8 cellular contexts compared by ENCODE assay signal in the genomic region with DNA sequence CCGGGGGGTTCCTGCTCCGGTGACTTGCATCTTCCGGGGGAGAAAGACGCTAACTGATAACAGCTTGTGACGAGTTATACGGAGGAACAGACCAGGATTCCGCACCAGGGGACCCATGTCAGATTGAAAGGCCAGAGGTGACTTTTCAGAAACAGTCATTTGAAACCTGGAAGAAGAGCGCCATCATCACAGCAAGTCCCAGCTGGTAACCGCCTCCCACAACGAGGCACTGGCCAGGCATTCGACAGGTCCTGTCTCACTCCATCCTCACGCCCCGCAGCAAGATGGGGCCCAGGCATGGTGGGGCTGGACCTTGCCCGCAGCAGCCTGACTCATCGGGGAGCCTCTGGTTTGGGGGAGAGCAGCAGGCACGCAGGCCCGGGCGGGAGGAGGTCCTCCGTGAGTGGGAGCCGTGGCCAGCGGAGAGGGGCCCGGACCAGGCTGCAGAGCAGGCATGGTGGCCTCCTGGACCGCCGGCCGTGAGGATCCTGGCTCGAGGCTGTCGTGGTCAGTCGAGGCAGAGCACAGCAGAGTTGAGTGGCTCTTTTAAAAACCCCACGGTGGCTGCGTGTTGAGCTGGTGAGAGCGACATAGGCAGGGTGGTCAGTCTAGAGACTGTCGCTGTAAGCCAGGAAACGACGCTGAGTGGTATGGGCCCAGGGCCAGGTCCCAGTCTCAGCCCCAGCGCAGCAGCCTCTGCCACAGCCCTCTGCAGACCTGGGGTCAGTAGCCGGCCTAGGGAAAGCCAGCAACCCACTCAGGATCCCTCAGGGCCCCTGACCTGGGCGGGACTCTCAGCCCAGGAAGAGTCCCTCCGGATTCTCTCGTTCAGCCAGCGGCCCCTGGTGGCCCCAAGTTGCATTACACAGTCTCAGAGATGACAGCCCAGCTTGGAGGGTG.
DNase-seq lines count a peak whose midpoint lies in the region; ATAC-seq and TF ChIP-seq lines count a peak whose summit lies in the region.

No MANE protein-coding gene starts in this region.

- DNase-seq in CD8-positive, alpha-beta T cell: peak in 6 of 7 experiments; percentile 26 to 89 (median 56)
- DNase-seq in NCI-H510A (lab: John Stamatoyannopoulos, UW): peak; percentile 29
- DNase-seq in activated CD8-positive, alpha-beta memory T cell treated with anti-CD3 and anti-CD28 coated beads for 48 hours (ENCODE audit: low read depth in 2 of 3, low spot score in 2 of 3): peak; percentile 40 to 78 (median 57)
- peak; percentile 95 for DNase-seq in esophagus muscularis mucosa (ENCODE audit: extremely low spot score)
- DNase-seq in stimulated activated naive CD8-positive, alpha-beta T cell treated with anti-CD3 and anti-CD28 coated beads, Interleukin-15, Interleukin-2, amounts not matched to agents 100 U/mL and 50 U/mL, for 24 hours: peak; percentile 82

- H3K9me3 ChIP-seq in CD8-positive, alpha-beta T cell (ENCODE audit: low read length): peaks cover 7% of the 10 kb centered on the region
- H3K9me3 ChIP-seq in esophagus muscularis mucosa: no peaks in the 10 kb centered on the region

- peaks cover 5% of the 10 kb centered on the region for H3K36me3 ChIP-seq in CD8-positive, alpha-beta T cell (ENCODE audit: insufficient read depth, low read length)
- peaks cover 4 to 67% (median 33%) of the 10 kb centered on the region in 4 donors for H3K36me3 ChIP-seq in esophagus muscularis mucosa

- intact Hi-C loops in CD8-positive, alpha-beta T cell (cut with DNase I, micrococcal nuclease): loop anchor here (2.0 to 5.0 kb wide), 2 partner anchors 232 to 233 kb away; no protein-coding TSS in a partner anchor
- intact Hi-C loops in esophagus muscularis mucosa (cut with DNase I): loop anchor here (2.0 kb wide), 1 partner anchor 233 kb away; no protein-coding TSS in a partner anchor

- CTCF ChIA-PET in CD8-positive, alpha-beta T cell (lab: Charles Lee): interaction anchor here (1.0 to 1.5 kb wide), 2 partner anchors 233 to 234 kb away, joined by 3 to 4 read pairs; no protein-coding TSS in a partner anchor

- WGBS in esophagus muscularis mucosa: 67% methylated on average over 11 of the region's 40 CpGs

- H3K36me3 Mint-ChIP-seq in CD8-positive, alpha-beta T cell: peaks cover 21% of the 10 kb centered on the region
- peaks cover 8% of the 10 kb centered on the region for H3K36me3 Mint-ChIP-seq in nephron (ENCODE audit: low read depth)

- H3K4me3 Mint-ChIP-seq in CD8-positive, alpha-beta T cell: peak overlapping the region; percentile 29
- no peak overlapping the region for H3K4me3 Mint-ChIP-seq in nephron

- peak overlapping the region; percentile 88 for H3K27ac Mint-ChIP-seq in CD8-positive, alpha-beta T cell
- H3K27ac Mint-ChIP-seq in nephron: peak overlapping the region; percentile 19 to 40 (median 36)

- TF ChIP-seq POLR2A in esophagus muscularis mucosa (IDR thresholded peaks at IDR 0.05; ENCODE audit: low read depth): no peak

- H3K27ac ChIP-seq in CD8-positive, alpha-beta T cell (ENCODE audit: low read depth, low read length): peak overlapping the region; percentile 37
- peak overlapping the region in 1 of 4 donors; percentile 37 for H3K27ac ChIP-seq in esophagus muscularis mucosa (replicated peaks in 1 of 4)

- peak; percentile 72 for ATAC-seq in CD8-positive, alpha-beta T cell
- ATAC-seq in GM19324 (IDR thresholded peaks at IDR 0.05; ENCODE audit: low FRiP score, unreplicated experiment) (peak; percentile 85), HG03280 (IDR thresholded peaks at IDR 0.05; ENCODE audit: unreplicated experiment) (peak; percentile 89)
- ATAC-seq in stimulated activated naive CD8-positive, alpha-beta T cell treated with anti-CD3 and anti-CD28 coated beads, Interleukin-15, Interleukin-2, amounts not matched to agents 100 U/mL and 50 U/mL, for 24 hours: peak; percentile 61

- H3K27me3 ChIP-seq in CD8-positive, alpha-beta T cell (ENCODE audit: insufficient read depth, low read length): no peaks in the 10 kb centered on the region
- no peaks in the 10 kb centered on the region for H3K27me3 ChIP-seq in esophagus muscularis mucosa

- H3K4me1 Mint-ChIP-seq in CD8-positive, alpha-beta T cell (ENCODE audit: low read depth): peaks cover 25% of the 10 kb centered on the region
- peaks cover 11% of the 10 kb centered on the region for H3K4me1 Mint-ChIP-seq in nephron

- no peaks in the 10 kb centered on the region for H3K27me3 Mint-ChIP-seq in CD8-positive, alpha-beta T cell (ENCODE audit: low read depth)
- peaks cover 6% of the 10 kb centered on the region for H3K27me3 Mint-ChIP-seq in nephron (ENCODE audit: low read depth)

- H3K9me3 Mint-ChIP-seq in CD8-positive, alpha-beta T cell: peaks cover 7% of the 10 kb centered on the region
- H3K9me3 Mint-ChIP-seq in nephron: no peaks in the 10 kb centered on the region

- POLR2A ChIA-PET in CD8-positive, alpha-beta T cell (lab: Charles Lee): no interaction called here

- peaks cover 24% of the 10 kb centered on the region for H3K4me1 ChIP-seq in CD8-positive, alpha-beta T cell (ENCODE audit: insufficient read depth, low read length)
- H3K4me1 ChIP-seq in esophagus muscularis mucosa: peaks cover 6 to 12% (median 8%) of the 10 kb centered on the region in 4 donors

- no peak overlapping the region for H3K4me3 ChIP-seq in CD8-positive, alpha-beta T cell (ENCODE audit: low read depth, low read length)
- H3K4me3 ChIP-seq in esophagus muscularis mucosa: peak overlapping the region in 1 of 4 donors; percentile 21

- no peak for TF ChIP-seq EP300 in esophagus muscularis mucosa (IDR thresholded peaks at IDR 0.05)

- TF ChIP-seq CTCF in CD8-positive, alpha-beta T cell (IDR thresholded peaks at IDR 0.05): peak; percentile 49
- TF ChIP-seq CTCF in esophagus muscularis mucosa (IDR thresholded peaks at IDR 0.05): peak; percentile 84 to 95 (median 90)
- peak; percentile 87 to 97 (median 92) for TF ChIP-seq CTCF in nephron (IDR thresholded peaks at IDR 0.05; ENCODE audit: unreplicated experiment in 3 of 3)

Comparison
In these comparisons a context has a peak if more than half of its experiments do, and no peak if none do; other contexts are left out.
1. DNase-seq: peak in every context shown above with its lines; median percentile 95 in esophagus muscularis mucosa; 82 in stimulated activated naive CD8-positive, alpha-beta T cell treated with anti-CD3 and anti-CD28 coated beads, Interleukin-15, Interleukin-2, amounts not matched to agents 100 U/mL and 50 U/mL, for 24 hours; 57 in activated CD8-positive, alpha-beta memory T cell treated with anti-CD3 and anti-CD28 coated beads for 48 hours; 56 in CD8-positive, alpha-beta T cell; 29 in NCI-H510A.